In the genomic region with DNA sequence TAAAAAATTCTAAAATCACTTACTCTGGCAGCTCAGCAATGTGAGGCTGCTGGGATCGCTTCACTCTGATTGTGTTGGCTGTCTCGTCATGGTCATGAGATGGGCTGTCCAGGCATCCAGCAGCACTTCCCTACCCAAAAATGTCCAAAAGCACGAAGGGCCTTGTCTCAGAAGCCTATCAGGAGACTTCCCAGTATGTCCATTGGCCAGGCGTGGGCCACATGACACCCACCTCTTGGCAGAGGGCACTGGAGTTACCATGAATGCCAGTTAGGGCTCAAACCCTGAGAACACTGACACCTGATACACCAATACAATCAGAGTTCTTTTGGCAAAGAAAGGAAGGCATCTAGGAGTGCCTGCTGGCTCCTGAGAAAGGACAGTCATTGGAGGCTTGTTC, we compare ENCODE assay signal across 16 cellular contexts. TPM values are rescaled to one million over a fixed set of nuclear protein-coding genes. Genes with fewer than 3 reads are reported as not detected.
"Had no signal": no experiment of that assay in that cellular context is flagged by ENCODE, and none has a peak within 500 bp of the region (broad histone marks: within the 10 kb centered on the region; RNA-seq: fewer than 3 reads in every experiment).

No MANE protein-coding gene starts in this region.

- H3K36me3 ChIP-seq: breast epithelium, esophagus squamous epithelium, upper lobe of left lung had no signal

- H3K27me3 ChIP-seq: breast epithelium, esophagus squamous epithelium, upper lobe of left lung had no signal

- H3K4me3 ChIP-seq: breast epithelium, esophagus squamous epithelium, hepatocyte, lung, mucosa of descending colon, upper lobe of left lung had no signal

- ATAC-seq: activated CD8-positive, alpha-beta memory T cell treated with anti-CD3 and anti-CD28 coated beads, Interleukin-2, amount 10 ng/mL, durations not matched to agents 7 days and 5 days; activated T-cell treated with anti-CD3 and anti-CD28 coated beads, Interleukin-2, amount 50 U/mL, for 4 hours; mucosa of descending colon; naive thymus-derived CD8-positive, alpha-beta T cell had no signal

- H3K27ac ChIP-seq: breast epithelium, esophagus squamous epithelium, hepatocyte, upper lobe of left lung had no signal

- H3K9me3 ChIP-seq: breast epithelium, esophagus squamous epithelium, mucosa of descending colon, upper lobe of left lung had no signal

- DNase-seq: activated CD4-positive, alpha-beta T cell treated with anti-CD3 and anti-CD28 coated beads for 1 hour; activated CD4-positive, alpha-beta T cell treated with anti-CD3 and anti-CD28 coated beads, Interleukin-2, amount 50 U/mL, for 48 hours; activated CD8-positive, alpha-beta memory T cell treated with anti-CD3 and anti-CD28 coated beads, Interleukin-2, amount 10 ng/mL, durations not matched to agents 7 days and 5 days; activated effector memory CD4-positive, alpha-beta T cell treated with anti-CD3 and anti-CD28 coated beads, Interleukin-2, amount 50 U/mL, for 16 hours; activated T-cell treated with anti-CD3 and anti-CD28 coated beads, Interleukin-2, amount 50 U/mL, for 4 hours; esophagus squamous epithelium; foreskin melanocyte; kidney glomerular epithelial cell; mucosa of descending colon; naive thymus-derived CD8-positive, alpha-beta T cell; stimulated activated CD4-positive, alpha-beta T cell treated with anti-CD3 and anti-CD28 coated beads, Interleukin-2, amount 100 ng/mL, for 48 hours; stimulated activated naive CD4-positive, alpha-beta T cell treated with Interleukin-2 at 50 U/mL for 16 hours; upper lobe of left lung had no signal

- H3K4me1 ChIP-seq: breast epithelium, upper lobe of left lung had no signal

RNA-seq across cellular contexts. Expression of a gene that starts 27.0 kb away (rescaled TPM):
- total RNA-seq: naive thymus-derived CD8-positive, alpha-beta T cell had no signal
